In genomic region chr19:2648528-2648937, GRCh38 we compare ENCODE assay signal across 7 cellular contexts. TPM values are rescaled to one million over a fixed set of nuclear protein-coding genes. Genes with fewer than 3 reads are reported as not detected.
DNase-seq lines count a peak whose midpoint lies in the region; ATAC-seq and TF ChIP-seq lines count a peak whose summit lies in the region.

No MANE protein-coding gene starts in this region.

- TF ChIP-seq POLR2A in sigmoid colon (IDR thresholded peaks at IDR 0.05) = no peak

- no peaks in the 10 kb centered on the region for H3K36me3 ChIP-seq in sigmoid colon

- no peak overlapping the region for H3K27ac ChIP-seq in sigmoid colon

- peak; percentile 86 for TF ChIP-seq CTCF in GM12873 (IDR thresholded peaks at IDR 0.05; ENCODE audit: insufficient read depth, low read depth, low read length, missing control alignments)
- peak; percentile 71 to 84 (median 78) for TF ChIP-seq CTCF in sigmoid colon (IDR thresholded peaks at IDR 0.05)

- peak; percentile 85 for ATAC-seq in left ventricle myocardium superior
- ATAC-seq in HG03159 (IDR thresholded peaks at IDR 0.05; ENCODE audit: unreplicated experiment) = no peak

- no peaks in the 10 kb centered on the region for H3K4me1 ChIP-seq in sigmoid colon

- no peak for TF ChIP-seq EP300 in sigmoid colon (IDR thresholded peaks at IDR 0.05)

- WGBS in sigmoid colon, 2 donors = 35 to 45% methylated on average over 4 of the region's 4 CpGs

- H3K4me3 ChIP-seq in sigmoid colon = no peak overlapping the region

- peak; percentile 51 for DNase-seq in NCI-H146 (lab: John Stamatoyannopoulos, UW)
- DNase-seq in T-helper 1 cell = peak; percentile 35 to 72 (median 61)
- peak; percentile 85 for DNase-seq in amniotic epithelial cell (ENCODE audit: low read depth)
- peak; percentile 78 for DNase-seq in left ventricle myocardium superior
- peak; percentile 80 for DNase-seq in sigmoid colon

- no peaks in the 10 kb centered on the region for H3K9me3 ChIP-seq in sigmoid colon

- intact Hi-C loops in left ventricle myocardium superior (cut with micrococcal nuclease) (loop anchor here (5.0 kb wide), 1 partner anchor 104 kb away; no protein-coding TSS in a partner anchor), sigmoid colon (cut with DNase I) (loop anchor here (1.0 kb wide), 1 partner anchor 101 kb away; no protein-coding TSS in a partner anchor)

- H3K27me3 ChIP-seq in sigmoid colon = no peaks in the 10 kb centered on the region

RNA-seq across cellular contexts. Expression of gene GNG7, which starts 54.0 kb away (rescaled TPM):
- total RNA-seq in left ventricle myocardium superior = 39.3 TPM
- total RNA-seq in sigmoid colon = 1 to 10 TPM; 1.8 to 8.0 (median 3.0) TPM
- polyA plus RNA-seq in sigmoid colon = 1 to 10 TPM; 1.2 to 6.8 (median 1.8) TPM
